22 cellular contexts compared by ENCODE assay signal in genomic region chr3:155102329-155102728, GRCh38. TPM values are rescaled to one million over a fixed set of nuclear protein-coding genes. Genes with fewer than 3 reads are reported as not detected.
DNase-seq lines count a peak whose midpoint lies in the region; ATAC-seq and TF ChIP-seq lines count a peak whose summit lies in the region.
"Had no signal": no experiment of that assay in that cellular context is flagged by ENCODE, and none has a peak within 500 bp of the region (broad histone marks: within the 10 kb centered on the region; RNA-seq: fewer than 3 reads in every experiment).

No MANE protein-coding gene starts in this region.

- DNase-seq in Karpas-422 (no peak), astrocyte of the spinal cord (ENCODE audit: low read depth, low spot score) (peak; percentile 31), kidney tubule cell (ENCODE audit: low spot score) (peak; percentile 37), NCI-H1694 treated with DMSO at 0.1 percent for 48 hours (lab: John Stamatoyannopoulos, UW) (no peak), ascending aorta (ENCODE audit: low spot score in 2 of 2) (no peak)
- DNase-seq: activated CD4-positive, alpha-beta T cell treated with anti-CD3 and anti-CD28 coated beads, Interleukin-2, amount 50 U/mL, for 1 hour; activated CD8-positive, alpha-beta memory T cell treated with anti-CD3 and anti-CD28 coated beads, Interleukin-2, amount 50 U/mL, for 48 hours; activated effector memory CD4-positive, alpha-beta T cell treated with anti-CD3 and anti-CD28 coated beads, Interleukin-2, amount 50 U/mL, for 16 hours; CD4-positive, alpha-beta T cell; H9; MG63; NCI-H1436 treated with DMSO at 0.1 percent for 48 hours; OCI-M1; sigmoid colon; T-helper 17 cell had no signal

- H3K4me3 ChIP-seq in DOHH2 (ENCODE audit: low read length): no peak overlapping the region
- H3K4me3 ChIP-seq in Karpas-422 (ENCODE audit: low read length): no peak overlapping the region
- H3K4me3 ChIP-seq in astrocyte of the spinal cord (ENCODE audit: low read depth, low read length): no peak overlapping the region
- no peak overlapping the region for H3K4me3 ChIP-seq in ascending aorta
- H3K4me3 ChIP-seq: MG63, sigmoid colon, SJSA1 had no signal

- H3K4me1 ChIP-seq in DOHH2 (ENCODE audit: control insufficient read depth, low read length) (peaks cover 86% of the 10 kb centered on the region), Karpas-422 (ENCODE audit: low read length) (peaks cover 50% of the 10 kb centered on the region), ascending aorta (no peaks in the 10 kb centered on the region)
- H3K4me1 ChIP-seq: sigmoid colon, SJSA1 had no signal

- in situ Hi-C loops in astrocyte of the spinal cord (cut with HindIII; ENCODE audit: low sequenced_read_pairs): no loop called here

- H3K36me3 ChIP-seq in DOHH2 (ENCODE audit: control insufficient read depth, low read length) (peaks cover 93% of the 10 kb centered on the region), Karpas-422 (ENCODE audit: insufficient read depth, low read length) (peaks cover 27% of the 10 kb centered on the region), ascending aorta (no peaks in the 10 kb centered on the region)
- H3K36me3 ChIP-seq: MG63, sigmoid colon, SJSA1 had no signal

- peaks cover 13% of the 10 kb centered on the region for H3F3A ChIP-seq in DOHH2 (ENCODE audit: control insufficient read depth, insufficient read depth)

- H3K27ac ChIP-seq in DOHH2 (ENCODE audit: low read depth, low read length) (peak overlapping the region; percentile 35; the same call in 1 of the 2 replicates), Karpas-422 (ENCODE audit: low read length) (peak overlapping the region; percentile 13; the same call in 1 of the 2 replicates), ascending aorta (no peak overlapping the region)
- H3K27ac ChIP-seq: sigmoid colon, SJSA1, VCaP had no signal

- H2AFZ ChIP-seq in Karpas-422 (ENCODE audit: low read length): no peak overlapping the region

- no peak overlapping the region for H3K9ac ChIP-seq in Karpas-422 (ENCODE audit: low read length)

- TF ChIP-seq CTCF in DOHH2 (IDR thresholded peaks at IDR 0.05; ENCODE audit: low read depth, low read length, poor library complexity, severe bottlenecking) (no peak), astrocyte of the spinal cord (IDR thresholded peaks at IDR 0.05; ENCODE audit: low read depth, low read length) (no peak), ascending aorta (IDR thresholded peaks at IDR 0.05) (no peak)

- H4K20me1 ChIP-seq in DOHH2 (ENCODE audit: control insufficient read depth, insufficient read depth, low read depth, low read length): no peaks in the 10 kb centered on the region
- no peaks in the 10 kb centered on the region for H4K20me1 ChIP-seq in Karpas-422 (ENCODE audit: insufficient read depth, low read depth, low read length)

- H3K9me3 ChIP-seq in DOHH2 (ENCODE audit: control insufficient read depth, insufficient read depth, low read length) (peaks cover 19% of the 10 kb centered on the region), Karpas-422 (ENCODE audit: low read length) (0 out of 2 replicates have a peak, but pooled peaks cover 4% of the 10 kb centered on the region), ascending aorta (no peaks in the 10 kb centered on the region)
- H3K9me3 ChIP-seq: MG63, sigmoid colon, SJSA1 had no signal

- ATAC-seq in HG03354 (IDR thresholded peaks at IDR 0.05; ENCODE audit: poor library complexity, severe bottlenecking, unreplicated experiment) (no peak), HG03139 (IDR thresholded peaks at IDR 0.05; ENCODE audit: unreplicated experiment) (no peak)
- ATAC-seq: natural killer cell treated with Interleukin-12 subunit alpha and Interleukin-12 subunit beta and Interleukin-15 and Interleukin-18, amount 100 ng/mL, for 72 hours; stimulated activated effector memory CD8-positive, alpha-beta T cell treated with anti-CD3 and anti-CD28 coated beads, Interleukin-12 subunit alpha, Interleukin-12 subunit beta, amount 100 ng/mL, for 72 hours; T-helper 17 cell had no signal

- H3K4me2 ChIP-seq in DOHH2 (ENCODE audit: low read length) (peak overlapping the region; percentile 28), Karpas-422 (ENCODE audit: low read depth, low read length, poor library complexity, severe bottlenecking) (no peak overlapping the region)

- H3K79me2 ChIP-seq in DOHH2 (ENCODE audit: control insufficient read depth, low read length) (peaks cover 94% of the 10 kb centered on the region), Karpas-422 (ENCODE audit: low read length) (peaks cover 81% of the 10 kb centered on the region)

- H3K27me3 ChIP-seq in DOHH2 (ENCODE audit: control insufficient read depth, low read length) (no peaks in the 10 kb centered on the region), Karpas-422 (ENCODE audit: low read length) (no peaks in the 10 kb centered on the region), ascending aorta (no peaks in the 10 kb centered on the region)
- H3K27me3 ChIP-seq: MG63, sigmoid colon, SJSA1 had no signal

- H3K9me2 ChIP-seq in DOHH2 (replicated peaks; ENCODE audit: control insufficient read depth, low read length): no peaks in the 10 kb centered on the region
- H3K9me2 ChIP-seq in Karpas-422 (replicated peaks; ENCODE audit: insufficient read depth, low read length): no peaks in the 10 kb centered on the region

- intact Hi-C loops in ascending aorta (cut with DNase I): no loop called here

RNA-seq across cellular contexts. Expression of gene MME, which starts 22.2 kb away (rescaled TPM):
- 174 and 196 TPM in 2 replicates for total RNA-seq in Karpas-422 (2014; rRNA removed; shearing (Covaris generic); ENCODE audit: low replicate concordance)
- 1.5 TPM for total RNA-seq in ascending aorta
- total RNA-seq: natural killer cell treated with Interleukin-12 subunit alpha and Interleukin-12 subunit beta and Interleukin-15 and Interleukin-18, amount 100 ng/mL, for 72 hours had no signal

Comparison
In these comparisons a context has a peak if more than half of its experiments do, and no peak if none do; other contexts are left out.
1. H3K27ac ChIP-seq: peak in DOHH2 (single experiment) and Karpas-422 (single experiment); none in ascending aorta (0 of 2).
2. DNase-seq: peak in astrocyte of the spinal cord (single experiment) and kidney tubule cell (single experiment); none in Karpas-422 (single experiment), NCI-H1694 treated with DMSO at 0.1 percent for 48 hours (single experiment) and ascending aorta (0 of 2).
3. RNA of gene MME, which starts 22.2 kb away (total RNA-seq): 174 to 196 TPM in Karpas-422; 1.5 TPM in ascending aorta (single experiment); every median in the first group is over 10 times any median in the second.